20 cellular contexts compared by ENCODE assay signal in genomic region chr10:125186431-125187170, GRCh38.
"Had no signal": no experiment of that assay in that cellular context is flagged by ENCODE, and none has a peak within 500 bp of the region (broad histone marks: within the 10 kb centered on the region; RNA-seq: fewer than 3 reads in every experiment).

No MANE protein-coding gene starts in this region.

- H3K27me3 ChIP-seq: colonic mucosa, gastroesophageal sphincter, left lung had no signal

- H3K4me3 ChIP-seq: colonic mucosa, dorsolateral prefrontal cortex, esophagus muscularis mucosa, gastroesophageal sphincter, heart right ventricle, left lung, lower lobe of right lung had no signal

- H3K9me3 ChIP-seq: colonic mucosa, gastroesophageal sphincter, heart right ventricle, left lung, lower lobe of right lung had no signal

- H3K4me1 ChIP-seq: colonic mucosa, esophagus muscularis mucosa, foreskin keratinocyte, gastroesophageal sphincter, heart right ventricle, left lung, lower lobe of right lung had no signal

- FAIRE-seq: endothelial cell of umbilical vein, frontal cortex, islet of Langerhans, keratinocyte had no signal

- DNase-seq: colonic mucosa; dermis blood vessel endothelial cell; dorsolateral prefrontal cortex; effector CD4-positive, alpha-beta T cell; effector memory CD4-positive, alpha-beta T cell; foreskin keratinocyte; heart right ventricle; hippocampal formation; left cardiac atrium; left lung; left ventricle myocardium superior; lower lobe of right lung; mesenchymal stem cell; midbrain had no signal

- H3K36me3 ChIP-seq: colonic mucosa, esophagus muscularis mucosa, gastroesophageal sphincter, heart right ventricle, left lung, lower lobe of right lung had no signal

- H3K27ac ChIP-seq: colonic mucosa, dorsolateral prefrontal cortex, esophagus muscularis mucosa, foreskin keratinocyte, gastroesophageal sphincter, heart right ventricle, left lung, lower lobe of right lung had no signal

- ATAC-seq: foreskin keratinocyte, gastroesophageal sphincter, heart right ventricle, left cardiac atrium, left lung, left ventricle myocardium superior, lower lobe of right lung had no signal
